ENCODE assay signal across 18 cellular contexts in the genomic region with DNA sequence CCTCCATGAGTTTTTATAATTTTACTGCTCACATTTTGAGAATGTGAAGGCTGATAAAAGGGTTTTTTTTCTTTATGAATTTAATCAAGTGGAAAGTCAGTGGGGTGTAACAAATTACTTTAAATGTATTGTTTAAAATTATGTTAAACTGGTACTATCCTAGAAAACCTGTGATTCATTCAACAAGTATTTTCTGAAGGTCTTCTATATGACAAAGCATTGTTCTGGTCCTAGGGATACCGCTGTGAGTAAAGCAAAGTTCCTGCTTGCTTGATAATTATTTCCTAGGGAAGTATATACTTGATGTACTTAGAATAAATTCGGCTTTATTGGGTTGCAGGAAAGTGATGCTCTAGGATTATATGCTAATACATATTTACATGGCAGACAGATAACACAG.
"Had no signal": no experiment of that assay in that cellular context is flagged by ENCODE, and none has a peak within 500 bp of the region (broad histone marks: within the 10 kb centered on the region; RNA-seq: fewer than 3 reads in every experiment).

No MANE protein-coding gene starts in this region.

- FAIRE-seq: colon, endothelial cell of umbilical vein, small intestine had no signal

- H3K9me3 ChIP-seq: thyroid gland had no signal

- ATAC-seq: gastroesophageal sphincter; left cardiac atrium; naive thymus-derived CD8-positive, alpha-beta T cell; right cardiac atrium; T-helper 17 cell had no signal

- H3K36me3 Mint-ChIP-seq: activated naive CD4-positive, alpha-beta T cell treated with anti-CD3 and anti-CD28 coated beads, Interleukin-2, amount 50 U/mL, for 24 hours; naive thymus-derived CD8-positive, alpha-beta T cell had no signal

- H3K27ac ChIP-seq: cardiac muscle cell, gastroesophageal sphincter, thyroid gland had no signal

- H3K27ac Mint-ChIP-seq: activated naive CD4-positive, alpha-beta T cell treated with anti-CD3 and anti-CD28 coated beads, Interleukin-2, amount 50 U/mL, for 24 hours; activated T-cell treated with anti-CD3 and anti-CD28 coated beads, Interleukin-2, amount 50 U/mL, for 24 hours; naive thymus-derived CD8-positive, alpha-beta T cell; T-helper 17 cell had no signal

- H3K9me3 Mint-ChIP-seq: activated naive CD4-positive, alpha-beta T cell treated with anti-CD3 and anti-CD28 coated beads, Interleukin-2, amount 50 U/mL, for 24 hours; activated T-cell treated with anti-CD3 and anti-CD28 coated beads, Interleukin-2, amount 50 U/mL, for 24 hours had no signal

- H3K4me3 Mint-ChIP-seq: activated naive CD4-positive, alpha-beta T cell treated with anti-CD3 and anti-CD28 coated beads, Interleukin-2, amount 50 U/mL, for 24 hours; activated T-cell treated with anti-CD3 and anti-CD28 coated beads, Interleukin-2, amount 50 U/mL, for 24 hours; naive thymus-derived CD8-positive, alpha-beta T cell; T-helper 17 cell had no signal

- DNase-seq: activated CD4-positive, alpha-beta T cell treated with anti-CD3 and anti-CD28 coated beads, Interleukin-2, amount 50 U/mL, for 1 hour; activated effector memory CD4-positive, alpha-beta T cell treated with Interleukin-2 at 50 U/mL for 16 hours; activated T-cell treated with anti-CD3 and anti-CD28 coated beads, Interleukin-2, amount 50 U/mL, for 24 hours; amniotic stem cell; effector CD4-positive, alpha-beta T cell; left cardiac atrium; naive thymus-derived CD8-positive, alpha-beta T cell; posterior cingulate gyrus; right cardiac atrium; small intestine; T-helper 17 cell; thyroid gland had no signal

- H3K4me3 ChIP-seq: cardiac muscle cell, gastroesophageal sphincter, lung, thyroid gland had no signal

- H3K36me3 ChIP-seq: cardiac muscle cell, gastroesophageal sphincter, thyroid gland had no signal
